Comparison of ENCODE assay signal across 26 cellular contexts in genomic region chr12:42892702-42893101, GRCh38.
"Had no signal": no experiment of that assay in that cellular context is flagged by ENCODE, and none has a peak within 500 bp of the region (broad histone marks: within the 10 kb centered on the region; RNA-seq: fewer than 3 reads in every experiment).

No MANE protein-coding gene starts in this region.

- H3K4me1 ChIP-seq: parathyroid adenoma, sigmoid colon, uterus had no signal

- H3K79me2 ChIP-seq: parathyroid adenoma had no signal

- H3K27me3 ChIP-seq: gastroesophageal sphincter, sigmoid colon, uterus had no signal

- H3K9me3 ChIP-seq: gastroesophageal sphincter, sigmoid colon, uterus had no signal

- ATAC-seq: activated naive CD8-positive, alpha-beta T cell treated with anti-CD3 and anti-CD28 coated beads, Interleukin-2, amount 50 U/mL, for 24 hours; gastroesophageal sphincter; left colon; psoas muscle; stimulated activated memory B cell treated with anti-CD40 and anti-IgM and Interleukin-4, amounts not matched to agents 10 μg/mL and 1 μg/mL and 100 μg/mL, for 72 hours; stimulated activated naive CD8-positive, alpha-beta T cell treated with anti-CD3 and anti-CD28 coated beads, Interleukin-15, amount 100 ng/mL, for 72 hours had no signal

- H2AFZ ChIP-seq: parathyroid adenoma had no signal

- DNase-seq: activated CD4-positive, alpha-beta memory T cell treated with anti-CD3 and anti-CD28 coated beads, Interleukin-2, amount 10 ng/mL, durations not matched to agents 7 days and 5 days; activated CD4-positive, alpha-beta T cell treated with anti-CD3 and anti-CD28 coated beads, Interleukin-2, amount 10 ng/mL, durations not matched to agents 24 days and 14 days; activated CD4-positive, CD25-positive, alpha-beta regulatory T cell treated with anti-CD3 and anti-CD28 coated beads, Interleukin-2, amount 50 U/mL, for 72 hours; activated CD8-positive, alpha-beta memory T cell treated with anti-CD3 and anti-CD28 coated beads, Interleukin-2, amount 50 U/mL, for 48 hours; activated gamma-delta T cell treated with Interleukin-2 at 50 U/mL for 16 hours; activated naive CD4-positive, alpha-beta T cell treated with anti-CD3 and anti-CD28 coated beads, Interleukin-2, amount 50 U/mL, for 16 hours; activated naive CD8-positive, alpha-beta T cell treated with anti-CD3 and anti-CD28 coated beads, Interleukin-2, amount 50 U/mL, for 24 hours; activated T-cell treated with anti-CD3 and anti-CD28 coated beads, Interleukin-2, amount 50 U/mL, for 24 hours; amygdala; central memory CD4-positive, alpha-beta T cell; immature natural killer cell; kidney; left colon; mammary epithelial cell; psoas muscle; sigmoid colon; small intestine; stimulated activated CD4-positive, alpha-beta T cell treated with anti-CD3 and anti-CD28 coated beads, Interleukin-1b, Interleukin-23, amount 100 ng/mL, for 48 hours; stimulated activated CD4-positive, alpha-beta T cell treated with anti-CD3 and anti-CD28 coated beads, Interleukin-4, amount 100 ng/mL, for 4 hours; stimulated activated CD8-positive, alpha-beta memory T cell treated with anti-CD3 and anti-CD28 coated beads, Interleukin-4, amount 100 ng/mL, for 48 hours; stimulated activated naive CD8-positive, alpha-beta T cell treated with anti-CD3 and anti-CD28 coated beads, Interleukin-15, amount 100 ng/mL, for 72 hours; substantia nigra; uterus had no signal

- H3K9ac ChIP-seq: parathyroid adenoma had no signal

- H3K27ac ChIP-seq: gastroesophageal sphincter, parathyroid adenoma, psoas muscle, sigmoid colon, uterus had no signal

- H3K4me3 ChIP-seq: gastroesophageal sphincter, psoas muscle, sigmoid colon, uterus had no signal

- H3K36me3 ChIP-seq: gastroesophageal sphincter, sigmoid colon, uterus had no signal
